Comparison of ENCODE assay signal across 1 cellular context in genomic region chr19:3649888-3650287, GRCh38.
TF ChIP-seq lines count a peak whose summit lies in the region.

No MANE protein-coding gene starts in this region.

TF ChIP-seq in IMR-90, 13 proteins besides CTCF, POLR2A, EP300 and RAD21 (continued from another document):
- no peak for TF ChIP-seq ELK1 (IDR thresholded peaks at IDR 0.05; ENCODE audit: borderline replicate concordance, low read depth, low read length)
